In genomic region chr19:43923875-43924274, GRCh38 we compare ENCODE assay signal across 9 cellular contexts. TPM values are rescaled to one million over a fixed set of nuclear protein-coding genes. Genes with fewer than 3 reads are reported as not detected.
"Had no signal": no experiment of that assay in that cellular context is flagged by ENCODE, and none has a peak within 500 bp of the region (broad histone marks: within the 10 kb centered on the region; RNA-seq: fewer than 3 reads in every experiment).

No MANE protein-coding gene starts in this region.

- H3K27ac ChIP-seq: GM23248 had no signal

- FAIRE-seq: HTR-8/SVneo had no signal

- H3K9me3 ChIP-seq: HAP-1 had no signal

- ATAC-seq: HCT116 had no signal

- H3K9ac ChIP-seq: GM23248 had no signal

- DNase-seq: GM23248, GOT3, H7, HFFc6, KG1 had no signal

- H3K4me3 ChIP-seq: GM23248, HAP-1 had no signal

- H3K4me1 ChIP-seq: HAP-1 had no signal

RNA-seq across cellular contexts. Expression of gene ZNF404, which starts 40.1 kb away (rescaled TPM):
- total RNA-seq: HT-29 had no signal
